ENCODE assay signal across 24 cellular contexts in genomic region chr1:3011127-3011526, GRCh38. TPM values are rescaled to one million over a fixed set of nuclear protein-coding genes. Genes with fewer than 3 reads are reported as not detected.
"Had no signal": no experiment of that assay in that cellular context is flagged by ENCODE, and none has a peak within 500 bp of the region (broad histone marks: within the 10 kb centered on the region; RNA-seq: fewer than 3 reads in every experiment).

No MANE protein-coding gene starts in this region.

- H3K9me3 ChIP-seq: ovary, testis had no signal

- H3K4me3 Mint-ChIP-seq: central memory CD8-positive, alpha-beta T cell; dendritic cell treated with granulocyte-macrophage colony-stimulating factor and Interleukin-4, amounts not matched to agents 40 ng/mL and 50 ng/mL, for 4 days; endodermal cell; stimulated activated effector memory CD8-positive, alpha-beta T cell treated with anti-CD3 and anti-CD28 coated beads, Interleukin-12 subunit alpha, Interleukin-12 subunit beta, amount 100 ng/mL, for 72 hours; stimulated activated naive CD8-positive, alpha-beta T cell treated with anti-CD3 and anti-CD28 coated beads, Interleukin-15, Interleukin-2, amounts not matched to agents 100 ng/mL and 50 ng/mL, for 24 hours had no signal

- H3K4me3 ChIP-seq: heart right ventricle, lung, ovary, transverse colon had no signal

- H3K4me1 Mint-ChIP-seq: endodermal cell had no signal

- H3K27me3 ChIP-seq: ovary, testis had no signal

- H3K27ac Mint-ChIP-seq: dendritic cell treated with granulocyte-macrophage colony-stimulating factor and Interleukin-4, amounts not matched to agents 40 ng/mL and 50 ng/mL, for 4 days; endodermal cell; stimulated activated effector memory CD8-positive, alpha-beta T cell treated with anti-CD3 and anti-CD28 coated beads, Interleukin-12 subunit alpha, Interleukin-12 subunit beta, amount 100 ng/mL, for 72 hours; stimulated activated naive CD8-positive, alpha-beta T cell treated with anti-CD3 and anti-CD28 coated beads, Interleukin-15, Interleukin-2, amounts not matched to agents 100 ng/mL and 50 ng/mL, for 24 hours had no signal

- DNase-seq: effector CD4-positive, alpha-beta T cell; endodermal cell; heart right ventricle; mesenchymal stem cell; naive B cell; stimulated activated CD4-positive, alpha-beta T cell treated with anti-CD3 and anti-CD28 coated beads, Interleukin-4, amount 100 ng/mL, for 1 hour; stimulated activated CD8-positive, alpha-beta memory T cell treated with anti-CD3 and anti-CD28 coated beads, Interleukin-4, amount 100 ng/mL, for 48 hours; testis had no signal

- H3K36me3 Mint-ChIP-seq: stimulated activated effector memory CD8-positive, alpha-beta T cell treated with anti-CD3 and anti-CD28 coated beads, Interleukin-12 subunit alpha, Interleukin-12 subunit beta, amount 100 ng/mL, for 72 hours had no signal

- H3K27ac ChIP-seq: heart right ventricle, ovary, testis, transverse colon had no signal

- H3K36me3 ChIP-seq: heart right ventricle, ovary, transverse colon had no signal

RNA-seq across cellular contexts. Expression of gene ACTRT2, which starts 10.1 kb away (rescaled TPM):
- total RNA-seq: bronchial epithelial cell, endodermal cell, endothelial cell of umbilical vein, fibroblast of lung, frontal cortex, glomerular endothelial cell, heart right ventricle, left lobe of liver, lung, ovary, posterior vena cava, right cardiac atrium, transverse colon, ureter had no signal

RNA-seq across cellular contexts. Expression of gene PRDM16, which starts 57.9 kb away (rescaled TPM):
- total RNA-seq: endothelial cell of umbilical vein had no signal
